Comparison of ENCODE assay signal across 10 cellular contexts in genomic region chr14:22657861-22658260, GRCh38. TPM values are rescaled to one million over a fixed set of nuclear protein-coding genes. Genes with fewer than 3 reads are reported as not detected.
DNase-seq lines count a peak whose midpoint lies in the region; ATAC-seq, FAIRE-seq and TF ChIP-seq lines count a peak whose summit lies in the region.
"Had no signal": no experiment of that assay in that cellular context is flagged by ENCODE, and none has a peak within 500 bp of the region (broad histone marks: within the 10 kb centered on the region; RNA-seq: fewer than 3 reads in every experiment).

No MANE protein-coding gene starts in this region.

- H3K36me3 ChIP-seq in Karpas-422 (ENCODE audit: insufficient read depth, low read length) (no peaks in the 10 kb centered on the region), K562 (ENCODE audit: control insufficient read depth, insufficient read depth, low read length) (no peaks in the 10 kb centered on the region)

- 33% methylated on average over 1 of the region's 1 CpG for WGBS in K562 (ENCODE audit: insufficient coverage, low coverage, missing lambda C conversion rate)

- H3K4me1 ChIP-seq in Karpas-422 (ENCODE audit: low read length) (no peaks in the 10 kb centered on the region), K562 (replicated peaks in 1 of 2; ENCODE audit: control insufficient read depth in 2 of 2, insufficient read depth in 2 of 2, low read length in 2 of 2) (no peaks in the 10 kb centered on the region; a peak in 1 of 5 replicates)

- BruUV-seq in K562 (replicated peaks; lab: Mats Ljungman, UMichigan) = no TSS peak

- TF ChIP-seq RAD21 in K562 (CRISPR knock-in tag; conservative IDR thresholded peaks at IDR 0.05 in 1 of 2, IDR thresholded peaks at IDR 0.05 in 1 of 2) = peak; percentile 90 to 94

- H4K20me1 ChIP-seq in Karpas-422 (ENCODE audit: insufficient read depth, low read depth, low read length) (no peaks in the 10 kb centered on the region), K562 (replicated peaks; ENCODE audit: control insufficient read depth, insufficient read depth, low read length) (no peaks in the 10 kb centered on the region)

- in situ Hi-C loops in K562 (cut with MboI) = loop anchor here (10.0 kb wide), 2 partner anchors 187 to 263 kb away; no protein-coding TSS in a partner anchor

- no peak overlapping the region for H3K4me2 ChIP-seq in Karpas-422 (ENCODE audit: low read depth, low read length, poor library complexity, severe bottlenecking)
- H3K4me2 ChIP-seq in K562 (ENCODE audit: insufficient read depth, low read length) = no peak overlapping the region

- DNase-seq in DMS53 treated with DMSO at 0.1 percent for 48 hours (lab: John Stamatoyannopoulos, UW; ENCODE audit: unreplicated experiment) (peak; percentile 2), Karpas-422 (peak; percentile 66), K562 (ENCODE audit: extremely low read depth in 1 of 4, low spot score in 3 of 4) (peak in 2 of 4 experiments; percentile 27 to 46), mucosa of gallbladder (ENCODE audit: low spot score) (peak; percentile 29), NCI-H1048 (lab: John Stamatoyannopoulos, UW) (no peak), ecto neural progenitor cell (ENCODE audit: low spot score) (no peak)
- DNase-seq in stimulated activated naive CD8-positive, alpha-beta T cell treated with anti-CD3 and anti-CD28 coated beads, Interleukin-15, Interleukin-2, amounts not matched to agents 100 U/mL and 50 U/mL, for 24 hours = no peak
- DNase-seq: cerebellar nuclear complex; NK-92 treated with Interleukin-12 subunit alpha and Interleukin-12 subunit beta, amount 100 ng/mL, for 24 hours had no signal

- peak; percentile 87 for FAIRE-seq in K562 (lab: Jason Lieb, UNC)

- CTCF ChIA-PET in K562 (lab: Yijun Ruan, JAX; ENCODE audit: low intra/inter-chr PET ratio) = interaction anchor here (1.3 to 1.4 kb wide), 2 partner anchors 160 to 195 kb away, joined by 5 to 16 read pairs; no protein-coding TSS in a partner anchor

- H3K9ac ChIP-seq in Karpas-422 (ENCODE audit: low read length) = no peak overlapping the region
- no peak overlapping the region for H3K9ac ChIP-seq in K562 (ENCODE audit: insufficient read depth in 1 of 2, low read depth in 2 of 2, low read length in 2 of 2)

- no peak overlapping the region for H3K4me3 ChIP-seq in Karpas-422 (ENCODE audit: low read length)
- no peak overlapping the region for H3K4me3 ChIP-seq in K562

- no peaks in the 10 kb centered on the region for H3K9me2 ChIP-seq in Karpas-422 (replicated peaks; ENCODE audit: insufficient read depth, low read length)

- no peak for TF ChIP-seq EP300 in K562 (IDR thresholded peaks at IDR 0.05; ENCODE audit: low read length)

- H2AFZ ChIP-seq in Karpas-422 (ENCODE audit: low read length) (no peak overlapping the region), K562 (ENCODE audit: low read depth, low read length) (no peak overlapping the region)

- ATAC-seq in K562 = peak; percentile 83
- no peak for ATAC-seq in stimulated activated naive CD8-positive, alpha-beta T cell treated with anti-CD3 and anti-CD28 coated beads, Interleukin-15, Interleukin-2, amounts not matched to agents 100 U/mL and 50 U/mL, for 24 hours
- no peak for ATAC-seq in GM18517 (IDR thresholded peaks at IDR 0.05; ENCODE audit: unreplicated experiment)

- H3K9me3 ChIP-seq in Karpas-422 (ENCODE audit: low read length) (no peaks in the 10 kb centered on the region), K562 (replicated peaks; ENCODE audit: control insufficient read depth, insufficient read depth, low read depth, low read length) (no peaks in the 10 kb centered on the region)

- H3K9me1 ChIP-seq in K562 (ENCODE audit: control insufficient read depth, insufficient read depth, low read length) = no peaks in the 10 kb centered on the region

- H3K27me3 ChIP-seq in Karpas-422 (ENCODE audit: low read length) (no peaks in the 10 kb centered on the region), K562 (ENCODE audit: control insufficient read depth in 2 of 2, insufficient read depth in 2 of 2, low read length in 2 of 2) (no peaks in the 10 kb centered on the region)

- TF ChIP-seq CTCF in K562 (IDR thresholded peaks at IDR 0.05 in 2 of 3, conservative IDR thresholded peaks at IDR 0.05 in 1 of 3; ENCODE audit: insufficient read depth in 2 of 3, low read depth in 1 of 3, low read length in 3 of 3) = peak; percentile 58 to 80 (median 60); a peak in 5 of 6 replicates

- intact Hi-C loops in K562 (cut with micrococcal nuclease) = loop anchor here (1.0 to 10.0 kb wide), 6 partner anchors 55 to 273 kb away; partner anchors contain the start of gene OXA1L

- POLR2A ChIA-PET in K562 (lab: Yijun Ruan, JAX) = interaction anchor here (0.8 kb wide), 1 partner anchor 60 kb away, joined by 3 read pairs; the partner anchor contains the start of gene ABHD4

- TF ChIP-seq POLR2A in K562 (conservative IDR thresholded peaks at IDR 0.05) = no peak

- no peak overlapping the region for H3K27ac ChIP-seq in Karpas-422 (ENCODE audit: low read length)
- no peak overlapping the region for H3K27ac ChIP-seq in K562 (ENCODE audit: extremely low read depth, low read depth, low read length)

- H3K79me2 ChIP-seq in Karpas-422 (ENCODE audit: low read length) (no peaks in the 10 kb centered on the region), K562 (ENCODE audit: control insufficient read depth, insufficient read depth, low read length) (no peaks in the 10 kb centered on the region)

TF ChIP-seq in K562, 482 proteins besides CTCF, POLR2A, EP300 and RAD21 (continues in another document):
- TF ChIP-seq CHCHD3 (CRISPR knock-in tag; IDR thresholded peaks at IDR 0.05) = no peak
- no peak for TF ChIP-seq NR2C2 (CRISPR knock-in tag; IDR thresholded peaks at IDR 0.05)
- TF ChIP-seq NR2C2 (tag; IDR thresholded peaks at IDR 0.05) = no peak
- no peak for TF ChIP-seq HIVEP1 (CRISPR knock-in tag; IDR thresholded peaks at IDR 0.05)
- TF ChIP-seq ZNF644 (tag; IDR thresholded peaks at IDR 0.05; ENCODE audit: low read depth) = no peak
- TF ChIP-seq ZKSCAN3 (CRISPR knock-in tag; IDR thresholded peaks at IDR 0.05) = no peak
- TF ChIP-seq ZSCAN32 (CRISPR knock-in tag; IDR thresholded peaks at IDR 0.05) = no peak
- no peak for TF ChIP-seq ZNF347 (CRISPR knock-in tag; IDR thresholded peaks at IDR 0.05; ENCODE audit: low read depth)
- no peak for TF ChIP-seq ZNF232 (CRISPR knock-in tag; IDR thresholded peaks at IDR 0.05)
- no peak for TF ChIP-seq ATF2 (CRISPR knock-in tag; IDR thresholded peaks at IDR 0.05)
- no peak for TF ChIP-seq NFIC (IDR thresholded peaks at IDR 0.05)
- TF ChIP-seq MAFG (tag; conservative IDR thresholded peaks at IDR 0.05) = no peak

RNA-seq across cellular contexts. Expression of gene OR6J1, which starts 13.7 kb away (rescaled TPM):
- not detected in 2 replicates for total RNA-seq in Karpas-422 (2014; rRNA removed; shearing (Covaris generic); ENCODE audit: low replicate concordance)
- total RNA-seq in K562 (2011; cell fraction: chromatin; rRNA removed; ENCODE audit: low replicate concordance) = 0.14 and 0.33 TPM in 2 replicates
- total RNA-seq in K562 (2011; cell fraction: nucleolus; rRNA removed) = under 0.01 and 0.26 TPM in 2 replicates
- 0.66 and 0.69 TPM in 2 replicates for total RNA-seq in K562 (2011; cell fraction: nucleoplasm; rRNA removed)
- total RNA-seq in K562 (2014; rRNA removed) (not detected in 2 replicates), K562 (2014; rRNA removed; fragmentation: Illumina TruSeq; extraction: Trizol) (0.03 TPM in 1 of 2 replicates, not detected in the other), K562 (2015; rRNA removed; fragmentation: Illumina TruSeq; extraction: Trizol) (not detected in 2 replicates), K562 (2021) (not detected in 2 replicates), mucosa of gallbladder (not detected)
- polyA plus RNA-seq in K562 (2011; rRNA removed) (not detected in 2 replicates), K562 (2014; fragmentation: Illumina TruSeq; extraction: Trizol) (not detected in 2 replicates), K562 (2014; fragmentation: Nextera tagmentation; extraction: Ambion mirVana) (not detected), K562 (2014; rRNA removed) (0.08 TPM in 1 of 2 replicates, not detected in the other)
- not detected in 2 replicates for polyA plus RNA-seq in K562 (2011; cell fraction: cytosol; rRNA removed)
- polyA plus RNA-seq in K562 (2011; cell fraction: nucleus; rRNA removed) = not detected in 2 replicates
- polyA plus RNA-seq in K562 (2012) = 0.03 TPM in 1 of 2 replicates, not detected in the other
- not detected in 2 replicates for polyA minus RNA-seq in K562 (2011; rRNA and poly(A)+ RNA removed)
- polyA minus RNA-seq in K562 (2011; cell fraction: cytosol; rRNA and poly(A)+ RNA removed) = not detected in 2 replicates
- not detected in 2 replicates for polyA minus RNA-seq in K562 (2011; cell fraction: nucleus; rRNA and poly(A)+ RNA removed)

RNA-seq across cellular contexts. Expression of gene ABHD4, which starts 59.8 kb away (rescaled TPM):
- 3.8 and 6.1 TPM in 2 replicates for total RNA-seq in Karpas-422 (2014; rRNA removed; shearing (Covaris generic); ENCODE audit: low replicate concordance)
- 13.4 and 20.8 TPM in 2 replicates for total RNA-seq in K562 (2011; cell fraction: chromatin; rRNA removed; ENCODE audit: low replicate concordance)
- 16.6 and 18.5 TPM in 2 replicates for total RNA-seq in K562 (2011; cell fraction: nucleolus; rRNA removed)
- 18.2 and 20.5 TPM in 2 replicates for total RNA-seq in K562 (2011; cell fraction: nucleoplasm; rRNA removed)
- 4.2 and 4.4 TPM in 2 replicates for total RNA-seq in K562 (2014; rRNA removed)
- total RNA-seq in K562 (2014; rRNA removed; fragmentation: Illumina TruSeq; extraction: Trizol) = 3.9 and 4.3 TPM in 2 replicates
- total RNA-seq in K562 (2015; rRNA removed; fragmentation: Illumina TruSeq; extraction: Trizol) = 3.3 and 3.6 TPM in 2 replicates
- total RNA-seq in K562 (2021) = 8.5 and 9.5 TPM in 2 replicates
- 12.0 TPM in 2 replicates for polyA plus RNA-seq in K562 (2011; rRNA removed)
- polyA plus RNA-seq in K562 (2011; cell fraction: cytosol; rRNA removed) = 11.7 and 15.8 TPM in 2 replicates
- polyA plus RNA-seq in K562 (2011; cell fraction: nucleus; rRNA removed) = 11.2 and 13.5 TPM in 2 replicates
- 8.1 and 19.7 TPM in 2 replicates for polyA plus RNA-seq in K562 (2012)
- 9.8 and 10.0 TPM in 2 replicates for polyA plus RNA-seq in K562 (2014; fragmentation: Illumina TruSeq; extraction: Trizol)
- 1 to 10 TPM; 7.2 to 9.1 TPM for polyA plus RNA-seq in K562 (2014; fragmentation: Nextera tagmentation; extraction: Ambion mirVana)
- polyA plus RNA-seq in K562 (2014; rRNA removed) = 5.5 and 6.6 TPM in 2 replicates
- polyA minus RNA-seq in K562 (2011; rRNA and poly(A)+ RNA removed) = 7.3 and 10.4 TPM in 2 replicates
- 4.4 and 6.1 TPM in 2 replicates for polyA minus RNA-seq in K562 (2011; cell fraction: cytosol; rRNA and poly(A)+ RNA removed)
- 6.5 and 6.7 TPM in 2 replicates for polyA minus RNA-seq in K562 (2011; cell fraction: nucleus; rRNA and poly(A)+ RNA removed)
- total RNA-seq in mucosa of gallbladder = 77.2 TPM

Comparison
In these comparisons a context has a peak if more than half of its experiments do, and no peak if none do; other contexts are left out.
1. DNase-seq: peak in DMS53 treated with DMSO at 0.1 percent for 48 hours (single experiment), Karpas-422 (single experiment) and mucosa of gallbladder (single experiment); none in NCI-H1048 (single experiment), ecto neural progenitor cell (single experiment) and stimulated activated naive CD8-positive, alpha-beta T cell treated with anti-CD3 and anti-CD28 coated beads, Interleukin-15, Interleukin-2, amounts not matched to agents 100 U/mL and 50 U/mL, for 24 hours (single experiment).